ENCODE assay signal across 8 cellular contexts in the genomic region with DNA sequence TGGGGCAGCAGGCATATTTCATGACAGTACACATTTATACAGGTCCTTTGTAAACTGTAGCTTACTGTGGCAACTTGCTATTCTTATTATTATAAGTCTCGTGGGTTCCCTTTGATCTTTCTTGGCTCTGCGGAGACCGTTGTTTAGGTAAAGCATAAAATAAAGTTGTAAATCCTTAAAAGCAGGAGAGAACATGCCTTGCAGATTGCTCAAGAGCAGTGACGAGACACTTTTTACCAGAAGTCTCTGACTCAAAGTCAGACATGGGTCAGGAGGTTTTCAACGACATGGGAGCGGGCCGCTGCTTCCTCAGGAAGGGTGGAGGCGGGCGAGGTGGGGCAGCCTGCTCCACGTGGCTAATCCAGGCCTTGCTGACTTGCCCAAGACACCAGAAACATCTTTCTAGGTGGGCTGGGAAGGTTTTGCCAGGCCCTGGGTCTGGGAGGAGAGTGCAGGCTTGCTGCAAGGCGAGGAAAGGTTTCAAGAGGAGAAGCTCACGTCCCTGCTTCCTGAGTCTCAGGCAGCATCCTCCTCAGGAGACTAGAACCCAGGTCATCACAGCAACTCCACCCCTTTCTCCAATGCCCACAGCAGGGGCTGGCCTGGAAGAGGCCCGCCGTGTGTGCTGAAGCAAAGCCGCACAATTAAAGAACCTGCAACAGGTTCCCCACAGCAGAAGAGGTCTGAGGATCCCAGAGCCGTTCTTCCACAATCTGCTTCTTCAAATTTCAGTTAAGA. TPM values are rescaled to one million over a fixed set of nuclear protein-coding genes. Genes with fewer than 3 reads are reported as not detected.
DNase-seq lines count a peak whose midpoint lies in the region; ATAC-seq and TF ChIP-seq lines count a peak whose summit lies in the region.

No MANE protein-coding gene starts in this region.

- DNase-seq in GM23248 (peak; percentile 98), fibroblast of the aortic adventitia (ENCODE audit: low read depth) (peak; percentile 87), sigmoid colon (peak; percentile 78), endodermal cell (no peak)

- no peaks in the 10 kb centered on the region for H3K9me2 ChIP-seq in GM23248 (ENCODE audit: insufficient read depth)

- in situ Hi-C loops in GM23248 (cut with MboI), result no loop called here

- H3K4me1 ChIP-seq in GM23248 (ENCODE audit: insufficient read depth) (peaks cover 52% of the 10 kb centered on the region), sigmoid colon (no peaks in the 10 kb centered on the region), endodermal cell (ENCODE audit: control insufficient read depth, insufficient read depth, low read length) (peaks cover under 1% of the 10 kb centered on the region)

- no peak for TF ChIP-seq POLR2A in sigmoid colon (IDR thresholded peaks at IDR 0.05)
- no peak for TF ChIP-seq POLR2A in GM18505 (IDR thresholded peaks at IDR 0.05; ENCODE audit: borderline replicate concordance, extremely low read depth, insufficient read depth, insufficient read length)

- peak overlapping the region; percentile 39 for H3K4me2 ChIP-seq in GM23248 (ENCODE audit: unreplicated experiment)

- no peak overlapping the region for H2AFZ ChIP-seq in GM23248

- ATAC-seq in HG02571 (IDR thresholded peaks at IDR 0.05; ENCODE audit: unreplicated experiment) (no peak), GM18505 (IDR thresholded peaks at IDR 0.05; ENCODE audit: unreplicated experiment) (no peak), GM21825 (IDR thresholded peaks at IDR 0.05; ENCODE audit: unreplicated experiment) (no peak)

- H3K79me2 ChIP-seq in GM23248 (ENCODE audit: insufficient read depth), result peaks cover 92% of the 10 kb centered on the region

- peak overlapping the region; percentile 98 for H3K27ac ChIP-seq in GM23248
- H3K27ac ChIP-seq in sigmoid colon, result peak overlapping the region; percentile 15 to 58 (median 58)
- no peak overlapping the region for H3K27ac ChIP-seq in endodermal cell (ENCODE audit: low read depth, low read length)

- H4K20me1 ChIP-seq in GM23248 (ENCODE audit: insufficient read depth), result no peaks in the 10 kb centered on the region

- H3K4me3 ChIP-seq in GM23248 (0 out of 2 replicates have a peak overlapping the region, but pooled peaks have one; percentile 12), fibroblast of the aortic adventitia (ENCODE audit: low read depth, low read length) (no peak overlapping the region), sigmoid colon (no peak overlapping the region), endodermal cell (ENCODE audit: low read length) (no peak overlapping the region)

- H3K27me3 Mint-ChIP-seq in T-helper 1 cell treated with Interleukin-12 subunit alpha and Interleukin-12 subunit beta and Interleukin-4 antibody, amounts not matched to agents 30 μg/mL and 1 μg/mL, for 36 hours (ENCODE audit: low read depth), result no peaks in the 10 kb centered on the region
- H3K27me3 Mint-ChIP-seq in endodermal cell (ENCODE audit: insufficient read depth), result no peaks in the 10 kb centered on the region

- H3K4me3 Mint-ChIP-seq in T-helper 1 cell treated with Interleukin-12 subunit alpha and Interleukin-12 subunit beta and Interleukin-4 antibody, amounts not matched to agents 30 μg/mL and 1 μg/mL, for 36 hours, result peak overlapping the region; percentile 29
- H3K4me3 Mint-ChIP-seq in endodermal cell, result no peak overlapping the region

- H3K36me3 ChIP-seq in GM23248 (ENCODE audit: low read depth) (peaks cover 14% of the 10 kb centered on the region), sigmoid colon (peaks cover 0 to 10% (median 0%) of the 10 kb centered on the region in 4 donors), endodermal cell (ENCODE audit: control insufficient read depth, insufficient read depth, low read length) (peaks cover 26% of the 10 kb centered on the region)

- H3F3A ChIP-seq in GM23248 (ENCODE audit: insufficient read depth), result peaks cover 50% of the 10 kb centered on the region

- no peaks in the 10 kb centered on the region for H3K9me3 Mint-ChIP-seq in T-helper 1 cell treated with Interleukin-12 subunit alpha and Interleukin-12 subunit beta and Interleukin-4 antibody, amounts not matched to agents 30 μg/mL and 1 μg/mL, for 36 hours
- H3K9me3 Mint-ChIP-seq in endodermal cell, result no peaks in the 10 kb centered on the region

- peak overlapping the region; percentile 84 for H3K9ac ChIP-seq in GM23248
- no peak overlapping the region for H3K9ac ChIP-seq in endodermal cell (ENCODE audit: extremely low read depth, low read length, poor library complexity, severe bottlenecking)

- TF ChIP-seq CTCF in fibroblast of the aortic adventitia (IDR thresholded peaks at IDR 0.05; ENCODE audit: insufficient read depth, low read length) (no peak), sigmoid colon (IDR thresholded peaks at IDR 0.05) (no peak), endodermal cell (conservative IDR thresholded peaks at IDR 0.05) (no peak)

- H3K27me3 ChIP-seq in GM23248 (replicated peaks; ENCODE audit: insufficient read depth) (no peaks in the 10 kb centered on the region), sigmoid colon (no peaks in the 10 kb centered on the region), endodermal cell (ENCODE audit: control insufficient read depth, insufficient read depth, low read length, poor library complexity, severe bottlenecking) (no peaks in the 10 kb centered on the region)

- H3K9me3 ChIP-seq in GM23248 (ENCODE audit: low read depth), result no peaks in the 10 kb centered on the region
- H3K9me3 ChIP-seq in sigmoid colon, result no peaks in the 10 kb centered on the region
- H3K9me3 ChIP-seq in endodermal cell (ENCODE audit: control insufficient read depth, low read length), result no peaks in the 10 kb centered on the region

- peaks cover 37% of the 10 kb centered on the region for H3K4me1 Mint-ChIP-seq in T-helper 1 cell treated with Interleukin-12 subunit alpha and Interleukin-12 subunit beta and Interleukin-4 antibody, amounts not matched to agents 30 μg/mL and 1 μg/mL, for 36 hours (ENCODE audit: low read depth)
- peaks cover 48% of the 10 kb centered on the region for H3K4me1 Mint-ChIP-seq in endodermal cell

- TF ChIP-seq EP300 in sigmoid colon (IDR thresholded peaks at IDR 0.05), result peak in 2 of 4 donors; percentile 20 to 75

- H3K27ac Mint-ChIP-seq in T-helper 1 cell treated with Interleukin-12 subunit alpha and Interleukin-12 subunit beta and Interleukin-4 antibody, amounts not matched to agents 30 μg/mL and 1 μg/mL, for 36 hours, result peak overlapping the region; percentile 83
- H3K27ac Mint-ChIP-seq in endodermal cell, result no peak overlapping the region

- intact Hi-C loops in sigmoid colon (cut with DNase I), result no loop called here

- H3K36me3 Mint-ChIP-seq in T-helper 1 cell treated with Interleukin-12 subunit alpha and Interleukin-12 subunit beta and Interleukin-4 antibody, amounts not matched to agents 30 μg/mL and 1 μg/mL, for 36 hours (ENCODE audit: low read depth), result peaks cover 14% of the 10 kb centered on the region
- peaks cover 21% of the 10 kb centered on the region for H3K36me3 Mint-ChIP-seq in endodermal cell (ENCODE audit: low read depth)

- 46 to 48% methylated on average over 16 of the region's 16 CpGs for WGBS in GM23248 (ENCODE audit: low coverage in 1 of 2, low lambda C conversion rate in 2 of 2, missing lambda C conversion rate in 2 of 2), 2 experiments
- 31 to 58% methylated on average over 16 of the region's 16 CpGs for WGBS in sigmoid colon, 2 donors
- 88 to 89% methylated on average over 14 to 16 of the region's 16 CpGs for WGBS in endodermal cell (ENCODE audit: insufficient coverage in 1 of 2, insufficient read length in 1 of 2), 2 experiments

RNA-seq across cellular contexts. Expression of a gene that starts 6.5 kb away (rescaled TPM):
- total RNA-seq in GM23248 (2014; rRNA removed; shearing (Covaris generic)), result 57.5 and 58.4 TPM in 2 replicates
- polyA plus RNA-seq in GM23248 (2016; fragmentation: Nextera tagmentation; extraction: Ambion mirVana) (56.2 and 58.9 TPM in 2 replicates), sigmoid colon (10 to 100 TPM; 13.3 to 23.8 (median 15.0) TPM)
- total RNA-seq in fibroblast of the aortic adventitia (ENCODE audit: low replicate concordance) (15.9 and 20.7 TPM in 2 replicates), sigmoid colon (10 to 100 TPM in 1 of 4 donors, 1 to 10 TPM in 3; 4.8 to 13.8 (median 5.3) TPM), endodermal cell (10 to 100 TPM in 1 of 2 donors, 1 to 10 TPM in 1; 8.1 to 10.4 TPM)
- polyA plus RNA-seq in endodermal cell (2013, experiment 1 of 2), result 2.2 TPM
- polyA plus RNA-seq in endodermal cell (2013, experiment 2 of 2), result 2.4 TPM

RNA-seq across cellular contexts. Expression of a gene that starts 56.5 kb away (rescaled TPM):
- 0.86 and 1.5 TPM in 2 replicates for total RNA-seq in GM23248 (2014; rRNA removed; shearing (Covaris generic))
- polyA plus RNA-seq in GM23248 (2016; fragmentation: Nextera tagmentation; extraction: Ambion mirVana) (1.3 and 1.5 TPM in 2 replicates), sigmoid colon (10 to 100 TPM; 16.8 to 39.6 (median 33.3) TPM)
- total RNA-seq in fibroblast of the aortic adventitia (ENCODE audit: low replicate concordance) (0.36 and 0.57 TPM in 2 replicates), sigmoid colon (1 to 10 TPM; 1.2 to 1.8 (median 1.4) TPM), endodermal cell (10 to 100 TPM; 21.0 to 22.8 TPM)
- 10.1 TPM for polyA plus RNA-seq in endodermal cell (2013, experiment 1 of 2)
- 10.4 TPM for polyA plus RNA-seq in endodermal cell (2013, experiment 2 of 2)
